ENCODE assay signal across 1 cellular context in the genomic region with DNA sequence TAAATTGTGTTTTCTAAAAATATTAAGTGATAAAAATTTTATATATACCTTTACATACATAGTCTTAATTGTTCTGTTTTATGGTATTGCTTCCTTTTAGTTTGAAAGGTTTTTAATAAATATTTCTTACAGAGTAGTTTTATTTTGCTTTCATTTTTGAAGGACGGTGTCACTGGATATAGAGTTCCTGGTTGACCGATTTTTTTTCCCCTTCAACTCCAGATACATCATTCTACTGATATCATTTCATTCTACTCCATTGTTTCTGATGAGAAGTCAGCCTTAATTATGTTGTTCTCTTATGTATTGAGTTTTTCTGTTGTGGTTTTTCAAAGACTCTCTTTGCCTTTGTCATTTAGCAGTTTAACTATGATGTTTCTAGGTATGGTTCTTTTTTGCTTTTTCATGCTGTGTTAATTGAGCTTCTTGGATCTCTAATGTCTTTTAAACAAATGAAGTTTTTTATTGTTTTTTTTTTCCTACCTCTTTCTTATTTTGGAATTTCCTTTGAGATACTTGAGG.
TF ChIP-seq lines count a peak whose summit lies in the region.

No MANE protein-coding gene starts in this region.

TF ChIP-seq in H1, 55 proteins besides CTCF, POLR2A, EP300 and RAD21:
- TF ChIP-seq TEAD4 (IDR thresholded peaks at IDR 0.05; ENCODE audit: low read depth, low read length), result no peak
- TF ChIP-seq GABPA (IDR thresholded peaks at IDR 0.05; ENCODE audit: borderline replicate concordance, insufficient read depth, low read length), result no peak
- TF ChIP-seq RFX5 (IDR thresholded peaks at IDR 0.05; ENCODE audit: borderline replicate concordance, low read depth, low read length), result no peak
- no peak for TF ChIP-seq EGR1 (IDR thresholded peaks at IDR 0.05; ENCODE audit: borderline replicate concordance, low read depth, low read length)
- TF ChIP-seq, protein P1, sequence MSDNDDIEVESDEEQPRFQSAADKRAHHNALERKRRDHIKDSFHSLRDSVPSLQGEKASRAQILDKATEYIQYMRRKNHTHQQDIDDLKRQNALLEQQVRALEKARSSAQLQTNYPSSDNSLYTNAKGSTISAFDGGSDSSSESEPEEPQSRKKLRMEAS (IDR thresholded peaks at IDR 0.05), result no peak
- no peak for TF ChIP-seq BRCA1 (IDR thresholded peaks at IDR 0.05; ENCODE audit: low read depth, low read length)
- no peak for TF ChIP-seq TBP (IDR thresholded peaks at IDR 0.05; ENCODE audit: low read depth, low read length)
- no peak for TF ChIP-seq EZH2 (IDR thresholded peaks at IDR 0.05; ENCODE audit: low read depth, low read length, severe bottlenecking)
- TF ChIP-seq POLR2AphosphoS5 (IDR thresholded peaks at IDR 0.05; ENCODE audit: low read depth, low read length), result no peak
- no peak for TF ChIP-seq CREB1 (IDR thresholded peaks at IDR 0.05)
- no peak for TF ChIP-seq NRF1 (IDR thresholded peaks at IDR 0.05; ENCODE audit: low read depth, low read length)
- TF ChIP-seq CHD1 (IDR thresholded peaks at IDR 0.05; ENCODE audit: low read depth, low read length), result no peak
- no peak for TF ChIP-seq SP2 (IDR thresholded peaks at IDR 0.05; ENCODE audit: low read length)
- TF ChIP-seq, protein P2, sequence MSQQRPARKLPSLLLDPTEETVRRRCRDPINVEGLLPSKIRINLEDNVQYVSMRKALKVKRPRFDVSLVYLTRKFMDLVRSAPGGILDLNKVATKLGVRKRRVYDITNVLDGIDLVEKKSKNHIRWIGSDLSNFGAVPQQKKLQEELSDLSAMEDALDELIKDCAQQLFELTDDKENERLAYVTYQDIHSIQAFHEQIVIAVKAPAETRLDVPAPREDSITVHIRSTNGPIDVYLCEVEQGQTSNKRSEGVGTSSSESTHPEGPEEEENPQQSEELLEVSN (IDR thresholded peaks at IDR 0.05), result no peak
- no peak for TF ChIP-seq TAF7 (optimal IDR thresholded peaks at IDR 0.05; ENCODE audit: borderline replicate concordance, low read depth, low read length)
